ENCODE assay signal across 9 cellular contexts in genomic region chrX:70196961-70197805, GRCh38. TPM values are rescaled to one million over a fixed set of nuclear protein-coding genes. Genes with fewer than 3 reads are reported as not detected.
DNase-seq lines count a peak whose midpoint lies in the region; ATAC-seq, FAIRE-seq and TF ChIP-seq lines count a peak whose summit lies in the region.
"Had no signal": no experiment of that assay in that cellular context is flagged by ENCODE, and none has a peak within 500 bp of the region (broad histone marks: within the 10 kb centered on the region; RNA-seq: fewer than 3 reads in every experiment).

No MANE protein-coding gene starts in this region.

- DNase-seq in CD8-positive, alpha-beta T cell: peak; percentile 36 to 71 (median 57)
- DNase-seq in GM19240 (ENCODE audit: insufficient read length, low spot score): peak; percentile 30
- DNase-seq in HK-2 (ENCODE audit: unreplicated experiment): peak; percentile 60
- DNase-seq in RCC 7860 (ENCODE audit: low spot score): peak; percentile 35
- peak; percentile 5 for DNase-seq in globus pallidus (ENCODE audit: low spot score)
- DNase-seq in spleen: no peak

- 11 to 21% (median 14%) methylated on average over 12 of the region's 12 CpGs for WGBS in spleen, 5 donors

- TF ChIP-seq CTCF in CD8-positive, alpha-beta T cell (IDR thresholded peaks at IDR 0.05): peak; percentile 59
- TF ChIP-seq CTCF in spleen (IDR thresholded peaks at IDR 0.05 in 8 of 11, conservative IDR thresholded peaks at IDR 0.05 in 3 of 11): peak; percentile 36 to 76 (median 61)

- POLR2A ChIA-PET in CD8-positive, alpha-beta T cell (lab: Charles Lee): no interaction called here

- FAIRE-seq in RCC 7860 (lab: Jason Lieb, UNC): peak; percentile 87

- no peak for TF ChIP-seq POLR2A in spleen (IDR thresholded peaks at IDR 0.05)

- H3K4me3 ChIP-seq in CD8-positive, alpha-beta T cell (ENCODE audit: low read depth, low read length): no peak overlapping the region
- H3K4me3 ChIP-seq in spleen: no peak overlapping the region

- H3K27ac ChIP-seq in CD8-positive, alpha-beta T cell (ENCODE audit: low read depth, low read length): no peak overlapping the region
- no peak overlapping the region for H3K27ac ChIP-seq in spleen

- no peaks in the 10 kb centered on the region for H3K27me3 ChIP-seq in CD8-positive, alpha-beta T cell (ENCODE audit: insufficient read depth, low read length)
- peaks cover 0 to 14% (median 0%) of the 10 kb centered on the region in 7 donors for H3K27me3 ChIP-seq in spleen (replicated peaks in 1 of 7)

- H3K27ac Mint-ChIP-seq in CD8-positive, alpha-beta T cell: no peak overlapping the region
- H3K27ac Mint-ChIP-seq in activated T-helper 17 cell treated with anti-CD3 and anti-CD28 coated beads, Interleukin-2, amount 50 U/mL, for 72 hours: no peak overlapping the region

- no peaks in the 10 kb centered on the region for H3K36me3 Mint-ChIP-seq in CD8-positive, alpha-beta T cell
- H3K36me3 Mint-ChIP-seq in activated T-helper 17 cell treated with anti-CD3 and anti-CD28 coated beads, Interleukin-2, amount 50 U/mL, for 72 hours (ENCODE audit: low read depth): no peaks in the 10 kb centered on the region

- no peaks in the 10 kb centered on the region for H3K9me3 Mint-ChIP-seq in CD8-positive, alpha-beta T cell
- no peaks in the 10 kb centered on the region for H3K9me3 Mint-ChIP-seq in activated T-helper 17 cell treated with anti-CD3 and anti-CD28 coated beads, Interleukin-2, amount 50 U/mL, for 72 hours

- no peaks in the 10 kb centered on the region for H3K4me1 ChIP-seq in CD8-positive, alpha-beta T cell (ENCODE audit: insufficient read depth, low read length)
- H3K4me1 ChIP-seq in spleen: no peaks in the 10 kb centered on the region

- intact Hi-C loops in CD8-positive, alpha-beta T cell (cut with DNase I, micrococcal nuclease): loop anchor here in 1 of 2 experiments (1.0 to 5.0 kb wide), 2 partner anchors 236 to 255 kb away; no protein-coding TSS in a partner anchor
- intact Hi-C loops in spleen (cut with DNase I; ENCODE audit: low total_unique reads): loop anchor here (5.0 kb wide), 1 partner anchor 235 kb away; no protein-coding TSS in a partner anchor

- H3K36me3 ChIP-seq in CD8-positive, alpha-beta T cell (ENCODE audit: insufficient read depth, low read length): no peaks in the 10 kb centered on the region
- no peaks in the 10 kb centered on the region for H3K36me3 ChIP-seq in spleen

- ATAC-seq in CD8-positive, alpha-beta T cell: peak; percentile 94
- peak; percentile 85 for ATAC-seq in activated T-helper 17 cell treated with anti-CD3 and anti-CD28 coated beads, Interleukin-2, amount 50 U/mL, for 72 hours (replicated peaks)
- ATAC-seq in HG03196 (IDR thresholded peaks at IDR 0.05; ENCODE audit: unreplicated experiment): no peak

- H3K4me3 Mint-ChIP-seq in CD8-positive, alpha-beta T cell: no peak overlapping the region
- H3K4me3 Mint-ChIP-seq in activated T-helper 17 cell treated with anti-CD3 and anti-CD28 coated beads, Interleukin-2, amount 50 U/mL, for 72 hours: peak overlapping the region; percentile 1

- H3K27me3 Mint-ChIP-seq in CD8-positive, alpha-beta T cell (ENCODE audit: low read depth): peaks cover 5% of the 10 kb centered on the region
- H3K27me3 Mint-ChIP-seq in activated T-helper 17 cell treated with anti-CD3 and anti-CD28 coated beads, Interleukin-2, amount 50 U/mL, for 72 hours: no peaks in the 10 kb centered on the region

- CTCF ChIA-PET in CD8-positive, alpha-beta T cell (lab: Charles Lee): interaction anchor here (1.3 to 1.8 kb wide), 3 partner anchors 221 to 236 kb away, joined by 3 to 9 read pairs (median 8); no protein-coding TSS in a partner anchor

- H3K9me3 ChIP-seq in CD8-positive, alpha-beta T cell (ENCODE audit: low read length): no peaks in the 10 kb centered on the region
- H3K9me3 ChIP-seq in spleen: peaks cover 0 to 1% (median 0%) of the 10 kb centered on the region in 8 donors

- peaks cover 2% of the 10 kb centered on the region for H3K4me1 Mint-ChIP-seq in CD8-positive, alpha-beta T cell (ENCODE audit: low read depth)
- H3K4me1 Mint-ChIP-seq in activated T-helper 17 cell treated with anti-CD3 and anti-CD28 coated beads, Interleukin-2, amount 50 U/mL, for 72 hours: no peaks in the 10 kb centered on the region

RNA-seq across cellular contexts. Expression of gene DGAT2L6, which starts 19.9 kb away (rescaled TPM):
- not detected for total RNA-seq in CD8-positive, alpha-beta T cell
- total RNA-seq in activated T-helper 17 cell treated with anti-CD3 and anti-CD28 coated beads, Interleukin-2, amount 50 U/mL, for 72 hours: under 1 TPM in 1 of 2 donors, not detected in 1; 0.22 TPM
- not detected for total RNA-seq in spleen
- not detected for polyA plus RNA-seq in spleen
- total RNA-seq: T-helper 2 cell treated with Interferon-gamma antibody and Interleukin-4, amounts not matched to agents 100 ng/mL and 5 ng/mL, for 36 hours had no signal

RNA-seq across cellular contexts. Expression of gene AWAT1, which starts 37.3 kb away (rescaled TPM):
- total RNA-seq in CD8-positive, alpha-beta T cell: not detected
- total RNA-seq in activated T-helper 17 cell treated with anti-CD3 and anti-CD28 coated beads, Interleukin-2, amount 50 U/mL, for 72 hours: not detected
- not detected for total RNA-seq in spleen
- not detected for polyA plus RNA-seq in spleen
- total RNA-seq: T-helper 2 cell treated with Interferon-gamma antibody and Interleukin-4, amounts not matched to agents 100 ng/mL and 5 ng/mL, for 36 hours had no signal
